In genomic region chr19:39946532-39946931, GRCh38 we compare ENCODE assay signal across 17 cellular contexts. TPM values are rescaled to one million over a fixed set of nuclear protein-coding genes. Genes with fewer than 3 reads are reported as not detected.
DNase-seq lines count a peak whose midpoint lies in the region; ATAC-seq and TF ChIP-seq lines count a peak whose summit lies in the region.
"Had no signal": no experiment of that assay in that cellular context is flagged by ENCODE, and none has a peak within 500 bp of the region (broad histone marks: within the 10 kb centered on the region; RNA-seq: fewer than 3 reads in every experiment).

No MANE protein-coding gene starts in this region.

- CTCF ChIA-PET in CD8-positive, alpha-beta T cell (lab: Charles Lee): interaction anchor here (9.4 kb wide), 1 partner anchor 24 kb away, joined by 90 read pairs; the partner anchor contains the start of gene PSMC4

- no peaks in the 10 kb centered on the region for H3K27me3 Mint-ChIP-seq in CD8-positive, alpha-beta T cell (ENCODE audit: low read depth)
- no peaks in the 10 kb centered on the region for H3K27me3 Mint-ChIP-seq in activated naive CD8-positive, alpha-beta T cell treated with anti-CD3 and anti-CD28 coated beads for 36 hours
- H3K27me3 Mint-ChIP-seq: naive B cell had no signal

- peaks cover 35% of the 10 kb centered on the region for H3K36me3 Mint-ChIP-seq in CD8-positive, alpha-beta T cell
- H3K36me3 Mint-ChIP-seq in activated naive CD8-positive, alpha-beta T cell treated with anti-CD3 and anti-CD28 coated beads for 36 hours: peaks cover 62% of the 10 kb centered on the region
- H3K36me3 Mint-ChIP-seq: naive B cell had no signal

- H3K4me1 ChIP-seq in CD8-positive, alpha-beta T cell (ENCODE audit: insufficient read depth, low read length): peaks cover 82% of the 10 kb centered on the region
- peaks cover 70% of the 10 kb centered on the region for H3K4me1 ChIP-seq in effector memory CD4-positive, alpha-beta T cell (ENCODE audit: control insufficient read depth, insufficient read depth, low read length, poor library complexity, severe bottlenecking)
- H3K4me1 ChIP-seq: right atrium auricular region, uterus had no signal

- H3K27ac Mint-ChIP-seq in CD8-positive, alpha-beta T cell: peak overlapping the region; percentile 27
- peak overlapping the region; percentile 31 for H3K27ac Mint-ChIP-seq in activated naive CD8-positive, alpha-beta T cell treated with anti-CD3 and anti-CD28 coated beads for 36 hours

- H3K4me3 Mint-ChIP-seq in CD8-positive, alpha-beta T cell: no peak overlapping the region
- H3K4me3 Mint-ChIP-seq in activated naive CD8-positive, alpha-beta T cell treated with anti-CD3 and anti-CD28 coated beads for 36 hours: no peak overlapping the region

- H3K36me3 ChIP-seq in CD8-positive, alpha-beta T cell (ENCODE audit: insufficient read depth, low read length): no peaks in the 10 kb centered on the region
- H3K36me3 ChIP-seq in effector memory CD4-positive, alpha-beta T cell (ENCODE audit: control insufficient read depth, insufficient read depth, low read length): no peaks in the 10 kb centered on the region
- H3K36me3 ChIP-seq: right atrium auricular region, uterus had no signal

- H3K9me3 ChIP-seq in CD8-positive, alpha-beta T cell (ENCODE audit: low read length): no peaks in the 10 kb centered on the region
- no peaks in the 10 kb centered on the region for H3K9me3 ChIP-seq in effector memory CD4-positive, alpha-beta T cell (ENCODE audit: control insufficient read depth, low read length)
- H3K9me3 ChIP-seq: right atrium auricular region, uterus had no signal

- no peak for ATAC-seq in CD8-positive, alpha-beta T cell
- ATAC-seq in left lobe of liver (no peak), HG02970 (IDR thresholded peaks at IDR 0.05; ENCODE audit: low FRiP score, unreplicated experiment) (no peak)
- ATAC-seq: left colon had no signal

- no peaks in the 10 kb centered on the region for H3K27me3 ChIP-seq in CD8-positive, alpha-beta T cell (ENCODE audit: insufficient read depth, low read length)
- H3K27me3 ChIP-seq in effector memory CD4-positive, alpha-beta T cell (replicated peaks; ENCODE audit: control insufficient read depth, insufficient read depth, low read length, poor library complexity, severe bottlenecking): no peaks in the 10 kb centered on the region
- H3K27me3 ChIP-seq: right atrium auricular region, uterus had no signal

- peaks cover 82% of the 10 kb centered on the region for H3K4me1 Mint-ChIP-seq in CD8-positive, alpha-beta T cell (ENCODE audit: low read depth)
- H3K4me1 Mint-ChIP-seq in activated naive CD8-positive, alpha-beta T cell treated with anti-CD3 and anti-CD28 coated beads for 36 hours: peaks cover 80% of the 10 kb centered on the region

- H3K27ac ChIP-seq in CD8-positive, alpha-beta T cell (ENCODE audit: low read depth, low read length): no peak overlapping the region
- no peak overlapping the region for H3K27ac ChIP-seq in effector memory CD4-positive, alpha-beta T cell (ENCODE audit: insufficient read depth, low read length, poor library complexity, severe bottlenecking)
- H3K27ac ChIP-seq: right atrium auricular region, uterus had no signal

- POLR2A ChIA-PET in CD8-positive, alpha-beta T cell (lab: Charles Lee): interaction anchor here (2.0 kb wide), 1 partner anchor 24 kb away, joined by 8 read pairs; the partner anchor contains the start of gene PSMC4

- DNase-seq in CD8-positive, alpha-beta T cell: peak in 1 of 7 experiments; percentile 35
- DNase-seq in KBM-7 (peak; percentile 45), left lobe of liver (ENCODE audit: low spot score) (peak; percentile 3), T-helper 9 cell (no peak), UCSD-AML1 (lab: John Stamatoyannopoulos, UW; ENCODE audit: unreplicated experiment) (no peak)
- no peak for DNase-seq in activated naive CD8-positive, alpha-beta T cell treated with anti-CD3 and anti-CD28 coated beads for 36 hours
- no peak for DNase-seq in effector memory CD4-positive, alpha-beta T cell
- DNase-seq: activated naive CD4-positive, alpha-beta T cell treated with anti-CD3 and anti-CD28 coated beads, Interleukin-2, amount 50 U/mL, for 16 hours; central memory CD4-positive, alpha-beta T cell; GF-D8; naive B cell; NCI-H1930; NCI-H69; uterus had no signal

- no peaks in the 10 kb centered on the region for H3K9me3 Mint-ChIP-seq in CD8-positive, alpha-beta T cell
- peaks cover 11% of the 10 kb centered on the region for H3K9me3 Mint-ChIP-seq in activated naive CD8-positive, alpha-beta T cell treated with anti-CD3 and anti-CD28 coated beads for 36 hours

- intact Hi-C loops in CD8-positive, alpha-beta T cell (cut with DNase I, micrococcal nuclease): no loop called here

- TF ChIP-seq CTCF in CD8-positive, alpha-beta T cell (IDR thresholded peaks at IDR 0.05): no peak

- no peak overlapping the region for H3K4me3 ChIP-seq in CD8-positive, alpha-beta T cell (ENCODE audit: low read depth, low read length)
- no peak overlapping the region for H3K4me3 ChIP-seq in effector memory CD4-positive, alpha-beta T cell (ENCODE audit: insufficient read depth, low read depth, low read length, poor library complexity, severe bottlenecking)
- H3K4me3 ChIP-seq: right atrium auricular region, uterus had no signal

- in situ Hi-C loops in KBM-7 (cut with MboI; ENCODE audit: low pct_unique_long_range_greater_than_20kb, low sequenced_read_pairs): no loop called here

RNA-seq across cellular contexts. Expression of gene FCGBP, which starts 12.1 kb away (rescaled TPM):
- total RNA-seq in CD8-positive, alpha-beta T cell: 10 to 100 TPM; 28.1 to 31.9 TPM
- 1 to 10 TPM; 7.0 to 8.0 TPM for total RNA-seq in activated naive CD8-positive, alpha-beta T cell treated with anti-CD3 and anti-CD28 coated beads for 36 hours
- 7.3 TPM for total RNA-seq in left lobe of liver

RNA-seq across cellular contexts. Expression of gene PSMC4, which starts 24.4 kb away (rescaled TPM):
- total RNA-seq in CD8-positive, alpha-beta T cell: 10 to 100 TPM; 75.9 to 79.0 TPM
- total RNA-seq in activated naive CD8-positive, alpha-beta T cell treated with anti-CD3 and anti-CD28 coated beads for 36 hours: 100 to 1,000 TPM; 169 to 170 TPM
- total RNA-seq in left lobe of liver: 47.9 TPM

RNA-seq across cellular contexts. Expression of gene ZNF546, which starts 50.3 kb away (rescaled TPM):
- total RNA-seq in CD8-positive, alpha-beta T cell: 1 to 10 TPM; 1.6 to 2.4 TPM
- 1 to 10 TPM; 3.7 to 3.8 TPM for total RNA-seq in activated naive CD8-positive, alpha-beta T cell treated with anti-CD3 and anti-CD28 coated beads for 36 hours
- 4.7 TPM for total RNA-seq in left lobe of liver

Comparison
In these comparisons a context has a peak if more than half of its experiments do, and no peak if none do; other contexts are left out.
1. DNase-seq: peak in KBM-7 (single experiment) and left lobe of liver (single experiment); none in activated naive CD8-positive, alpha-beta T cell treated with anti-CD3 and anti-CD28 coated beads for 36 hours (single experiment), effector memory CD4-positive, alpha-beta T cell (0 of 3), T-helper 9 cell (single experiment) and UCSD-AML1 (single experiment).